In genomic region chr1:26016258-26016943, GRCh38 we compare ENCODE assay signal across 17 cellular contexts. TPM values are rescaled to one million over a fixed set of nuclear protein-coding genes. Genes with fewer than 3 reads are reported as not detected.
DNase-seq lines count a peak whose midpoint lies in the region; ATAC-seq and TF ChIP-seq lines count a peak whose summit lies in the region.
"Had no signal": no experiment of that assay in that cellular context is flagged by ENCODE, and none has a peak within 500 bp of the region (broad histone marks: within the 10 kb centered on the region; RNA-seq: fewer than 3 reads in every experiment).

No MANE protein-coding gene starts in this region.

- POLR2A ChIA-PET in CD4-positive, alpha-beta T cell (lab: Charles Lee), result no interaction called here

- no peak for ATAC-seq in CD4-positive, alpha-beta T cell (ENCODE audit: poor library complexity)
- ATAC-seq in GM19467 (IDR thresholded peaks at IDR 0.05; ENCODE audit: unreplicated experiment) (no peak), HG03342 (IDR thresholded peaks at IDR 0.05; ENCODE audit: unreplicated experiment) (no peak), gastrocnemius medialis (no peak)

- no peaks in the 10 kb centered on the region for H3K9me3 ChIP-seq in CD4-positive, alpha-beta T cell (ENCODE audit: control insufficient read depth, low read length)
- no peaks in the 10 kb centered on the region for H3K9me3 ChIP-seq in gastrocnemius medialis
- H3K9me3 ChIP-seq: heart right ventricle, lower lobe of right lung had no signal

- CTCF ChIA-PET in CD4-positive, alpha-beta T cell (lab: Charles Lee), result no interaction called here
- CTCF ChIA-PET in activated naive CD4-positive, alpha-beta T cell treated with anti-CD3 and anti-CD28 coated beads for 36 hours (lab: Charles Lee), result no interaction called here

- no peak for DNase-seq in CD4-positive, alpha-beta T cell
- DNase-seq in HFFc6, result no peak
- DNase-seq in RPMI7951 (ENCODE audit: low read depth), result peak; percentile 58
- DNase-seq in left kidney (ENCODE audit: low read depth, low spot score), result peak; percentile 43
- no peak for DNase-seq in gastrocnemius medialis
- DNase-seq in activated naive CD4-positive, alpha-beta T cell treated with anti-CD3 and anti-CD28 coated beads for 36 hours, result no peak
- DNase-seq: activated CD8-positive, alpha-beta memory T cell treated with anti-CD3 and anti-CD28 coated beads, Interleukin-2, amount 50 U/mL, for 48 hours; heart right ventricle; lower lobe of right lung; NCI-H2081; stimulated activated CD4-positive, alpha-beta T cell treated with anti-CD3 and anti-CD28 coated beads, Interleukin-2, amount 100 ng/mL, for 24 hours; stimulated activated naive CD4-positive, alpha-beta T cell treated with Interleukin-2 at 50 U/mL for 16 hours had no signal

- H3K36me3 Mint-ChIP-seq in CD4-positive, alpha-beta T cell (ENCODE audit: low read depth), result no peaks in the 10 kb centered on the region
- H3K36me3 Mint-ChIP-seq in HFFc6 (ENCODE audit: low read depth), result no peaks in the 10 kb centered on the region; the same call in 1 of the 2 replicates
- H3K36me3 Mint-ChIP-seq in activated naive CD4-positive, alpha-beta T cell treated with anti-CD3 and anti-CD28 coated beads for 36 hours (ENCODE audit: low read depth), result no peaks in the 10 kb centered on the region

- H3K4me3 ChIP-seq in gastrocnemius medialis, result no peak overlapping the region
- H3K4me3 ChIP-seq: heart right ventricle, lower lobe of right lung had no signal

- in situ Hi-C loops in gastrocnemius medialis (cut with MboI; ENCODE audit: low sequenced_read_pairs in 4 of 4), result no loop called here

- H3K27me3 Mint-ChIP-seq in CD4-positive, alpha-beta T cell, result no peaks in the 10 kb centered on the region
- H3K27me3 Mint-ChIP-seq in HFFc6 (ENCODE audit: insufficient read depth), result no peaks in the 10 kb centered on the region
- no peaks in the 10 kb centered on the region for H3K27me3 Mint-ChIP-seq in activated naive CD4-positive, alpha-beta T cell treated with anti-CD3 and anti-CD28 coated beads for 36 hours (ENCODE audit: low read depth)

- H3K27ac ChIP-seq in CD4-positive, alpha-beta T cell (ENCODE audit: low read depth, low read length), result no peak overlapping the region
- no peak overlapping the region for H3K27ac ChIP-seq in gastrocnemius medialis
- H3K27ac ChIP-seq: lower lobe of right lung, parathyroid adenoma had no signal

- H3K4me1 ChIP-seq in gastrocnemius medialis, result peaks cover 7 to 25% of the 10 kb centered on the region in 2 donors
- H3K4me1 ChIP-seq: parathyroid adenoma had no signal

- no peak for TF ChIP-seq POLR2A in gastrocnemius medialis (IDR thresholded peaks at IDR 0.05)

- H3K36me3 ChIP-seq in gastrocnemius medialis, result no peaks in the 10 kb centered on the region
- H3K36me3 ChIP-seq: lower lobe of right lung had no signal

- H3K27me3 ChIP-seq in CD4-positive, alpha-beta T cell (ENCODE audit: control insufficient read depth, insufficient read depth, low read length), result no peaks in the 10 kb centered on the region
- H3K27me3 ChIP-seq in gastrocnemius medialis, result no peaks in the 10 kb centered on the region
- H3K27me3 ChIP-seq: heart right ventricle had no signal

- H3K4me1 Mint-ChIP-seq in CD4-positive, alpha-beta T cell (ENCODE audit: low read depth), result peaks cover 15% of the 10 kb centered on the region
- H3K4me1 Mint-ChIP-seq in HFFc6 (ENCODE audit: low read depth), result peaks cover 58% of the 10 kb centered on the region
- no peaks in the 10 kb centered on the region for H3K4me1 Mint-ChIP-seq in activated naive CD4-positive, alpha-beta T cell treated with anti-CD3 and anti-CD28 coated beads for 36 hours (ENCODE audit: low read depth)
- H3K4me1 Mint-ChIP-seq: B cell had no signal

- intact Hi-C loops in CD4-positive, alpha-beta T cell (cut with DNase I, micrococcal nuclease), result no loop called here
- intact Hi-C loops in gastrocnemius medialis (cut with DNase I; ENCODE audit: low total_unique reads), result no loop called here
- intact Hi-C loops in activated naive CD4-positive, alpha-beta T cell treated with anti-CD3 and anti-CD28 coated beads for 36 hours (cut with micrococcal nuclease), result no loop called here

- no peak for TF ChIP-seq CTCF in CD4-positive, alpha-beta T cell (IDR thresholded peaks at IDR 0.05)
- TF ChIP-seq CTCF in HFFc6 (IDR thresholded peaks at IDR 0.05) (no peak), gastrocnemius medialis (IDR thresholded peaks at IDR 0.05 in 4 of 5, conservative IDR thresholded peaks at IDR 0.05 in 1 of 5) (no peak)

- H3K4me3 Mint-ChIP-seq in CD4-positive, alpha-beta T cell, result no peak overlapping the region
- no peak overlapping the region for H3K4me3 Mint-ChIP-seq in HFFc6
- no peak overlapping the region for H3K4me3 Mint-ChIP-seq in activated naive CD4-positive, alpha-beta T cell treated with anti-CD3 and anti-CD28 coated beads for 36 hours
- H3K4me3 Mint-ChIP-seq: B cell had no signal

- H3K9me3 Mint-ChIP-seq in CD4-positive, alpha-beta T cell, result no peaks in the 10 kb centered on the region
- H3K9me3 Mint-ChIP-seq in HFFc6, result no peaks in the 10 kb centered on the region
- no peaks in the 10 kb centered on the region for H3K9me3 Mint-ChIP-seq in activated naive CD4-positive, alpha-beta T cell treated with anti-CD3 and anti-CD28 coated beads for 36 hours

- peak overlapping the region; percentile 47 for H3K27ac Mint-ChIP-seq in CD4-positive, alpha-beta T cell
- peak overlapping the region; percentile 75 for H3K27ac Mint-ChIP-seq in HFFc6
- no peak overlapping the region for H3K27ac Mint-ChIP-seq in activated naive CD4-positive, alpha-beta T cell treated with anti-CD3 and anti-CD28 coated beads for 36 hours
- H3K27ac Mint-ChIP-seq: B cell had no signal

RNA-seq across cellular contexts. Expression of gene EXTL1, which starts 5.2 kb away (rescaled TPM):
- not detected for total RNA-seq in CD4-positive, alpha-beta T cell
- 10 to 100 TPM in 3 of 6 experiments, 1 to 10 TPM in 3; 8.1 to 22.9 (median 9.4) TPM for total RNA-seq in HFFc6 (2021; fragmentation: NEBNext Ultra II Directional; extraction: Animal tissue kit (Norgen Biotek cat#: 25700))
- 2.2 and 4.1 TPM in 2 replicates for total RNA-seq in RPMI7951 (2014; rRNA removed; shearing (Covaris generic))
- under 1 TPM in 2 of 4 donors, not detected in 2; 0.33 to 0.95 TPM for total RNA-seq in gastrocnemius medialis
- not detected for total RNA-seq in activated naive CD4-positive, alpha-beta T cell treated with anti-CD3 and anti-CD28 coated beads for 36 hours
- total RNA-seq: HT-29 had no signal

RNA-seq across cellular contexts. Expression of gene PAFAH2, which starts 18.5 kb away (rescaled TPM):
- 1 to 10 TPM; 7.9 to 8.1 TPM for total RNA-seq in CD4-positive, alpha-beta T cell
- total RNA-seq in HFFc6 (2021; fragmentation: NEBNext Ultra II Directional; extraction: Animal tissue kit (Norgen Biotek cat#: 25700)), result 10 to 100 TPM in 3 of 6 experiments, 1 to 10 TPM in 3; 9.4 to 14.0 (median 10.0) TPM
- total RNA-seq in RPMI7951 (2014; rRNA removed; shearing (Covaris generic)), result 8.4 and 10.2 TPM in 2 replicates
- 10 to 100 TPM in 3 of 4 donors, 1 to 10 TPM in 1; 9.0 to 35.5 (median 16.1) TPM for total RNA-seq in gastrocnemius medialis
- total RNA-seq in activated naive CD4-positive, alpha-beta T cell treated with anti-CD3 and anti-CD28 coated beads for 36 hours, result 1 to 10 TPM; 4.7 to 5.2 TPM

RNA-seq across cellular contexts. Expression of gene SLC30A2, which starts 29.5 kb away (rescaled TPM):
- total RNA-seq in CD4-positive, alpha-beta T cell, result not detected
- not detected for total RNA-seq in HFFc6 (2021; fragmentation: NEBNext Ultra II Directional; extraction: Animal tissue kit (Norgen Biotek cat#: 25700))
- total RNA-seq in RPMI7951 (2014; rRNA removed; shearing (Covaris generic)), result not detected in 2 replicates
- total RNA-seq in gastrocnemius medialis, result 1 to 10 TPM; 1.2 to 5.2 (median 3.1) TPM
- total RNA-seq in activated naive CD4-positive, alpha-beta T cell treated with anti-CD3 and anti-CD28 coated beads for 36 hours, result not detected
- total RNA-seq: B cell, lower lobe of right lung had no signal

RNA-seq across cellular contexts. Expression of gene TRIM63, which starts 51.0 kb away (rescaled TPM):
- total RNA-seq in CD4-positive, alpha-beta T cell, result not detected
- not detected for total RNA-seq in HFFc6 (2021; fragmentation: NEBNext Ultra II Directional; extraction: Animal tissue kit (Norgen Biotek cat#: 25700))
- total RNA-seq in RPMI7951 (2014; rRNA removed; shearing (Covaris generic)), result 0.12 TPM in 1 of 2 replicates, not detected in the other
- total RNA-seq in gastrocnemius medialis, result 1,000 to 10,000 TPM; 1,040 to 4,298 (median 2,203) TPM
- under 1 TPM; 0.33 to 0.40 TPM for total RNA-seq in activated naive CD4-positive, alpha-beta T cell treated with anti-CD3 and anti-CD28 coated beads for 36 hours
- total RNA-seq: B cell had no signal

Comparison
In these comparisons a context has a peak if more than half of its experiments do, and no peak if none do; other contexts are left out.
1. DNase-seq: peak in RPMI7951 (single experiment) and left kidney (single experiment); none in CD4-positive, alpha-beta T cell (0 of 10), HFFc6 (single experiment), gastrocnemius medialis (0 of 2) and activated naive CD4-positive, alpha-beta T cell treated with anti-CD3 and anti-CD28 coated beads for 36 hours (single experiment).